Comparison of ENCODE assay signal across 30 cellular contexts in the genomic region with DNA sequence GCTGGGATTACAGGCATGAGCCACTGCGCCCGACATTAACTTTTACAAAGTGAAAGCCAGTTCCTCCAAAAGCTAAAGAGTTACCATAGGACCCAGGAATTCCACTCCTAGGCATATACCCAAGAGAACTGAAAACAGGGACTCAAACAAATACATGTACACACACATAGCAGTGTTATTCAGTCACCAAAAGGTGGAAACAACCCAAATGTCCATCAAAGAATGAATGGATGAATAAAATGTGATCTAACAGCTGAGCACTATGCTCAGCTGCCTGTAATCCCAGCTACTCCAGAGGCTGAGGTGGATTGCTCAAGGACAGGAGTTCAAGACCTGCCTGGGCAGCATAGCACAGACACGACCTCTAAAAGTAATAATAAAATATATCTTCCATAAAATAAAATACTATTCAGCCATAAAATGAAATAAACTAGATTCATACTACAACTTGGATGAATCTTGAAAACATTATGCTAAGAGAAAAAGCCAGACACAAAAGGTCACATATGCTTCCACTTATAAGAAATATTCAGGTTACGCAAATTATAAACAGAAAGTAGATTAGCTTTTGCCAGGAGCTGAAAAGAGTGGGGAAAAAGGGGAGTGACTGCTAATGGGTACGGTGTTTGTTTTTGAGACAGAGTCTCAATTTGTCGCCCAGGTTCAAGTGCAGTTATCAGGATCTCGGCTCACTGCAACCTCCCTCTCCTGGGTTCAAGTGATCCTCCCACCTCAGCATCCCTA. TPM values are rescaled to one million over a fixed set of nuclear protein-coding genes. Genes with fewer than 3 reads are reported as not detected.
DNase-seq lines count a peak whose midpoint lies in the region; ATAC-seq, FAIRE-seq and TF ChIP-seq lines count a peak whose summit lies in the region.
"Had no signal": no experiment of that assay in that cellular context is flagged by ENCODE, and none has a peak within 500 bp of the region (broad histone marks: within the 10 kb centered on the region; RNA-seq: fewer than 3 reads in every experiment).

No MANE protein-coding gene starts in this region.

- no peak for TF ChIP-seq CTCF in upper lobe of right lung (IDR thresholded peaks at IDR 0.05)

- intact Hi-C loops in upper lobe of right lung (cut with DNase I), result no loop called here
- intact Hi-C loops in cardiac septum (cut with DNase I), result no loop called here

- H3K4me3 ChIP-seq in GM23248 (no peak overlapping the region), upper lobe of right lung (no peak overlapping the region)
- H3K4me3 ChIP-seq: esophagus squamous epithelium, upper lobe of left lung had no signal

- H3K9me3 ChIP-seq in GM23248 (ENCODE audit: low read depth) (no peaks in the 10 kb centered on the region), upper lobe of right lung (no peaks in the 10 kb centered on the region)
- H3K9me3 ChIP-seq: esophagus squamous epithelium, upper lobe of left lung had no signal

- DNase-seq in GM23248 (peak; percentile 67), astrocyte of the hippocampus (ENCODE audit: low read depth, low spot score) (peak; percentile 74), fibroblast of peridontal ligament (ENCODE audit: extremely low read depth) (peak; percentile 82), upper lobe of right lung (no peak), NCI-H345 (lab: John Stamatoyannopoulos, UW) (no peak), GM12892 (ENCODE audit: insufficient read length) (no peak), cardiac septum (ENCODE audit: low spot score) (no peak)
- DNase-seq: activated B cell treated with CpG ODN at 0.5 μM for 24 hours; activated gamma-delta T cell treated with Interleukin-2 at 50 U/mL for 16 hours; activated naive CD8-positive, alpha-beta T cell treated with anti-CD3 and anti-CD28 coated beads, Interleukin-2, amount 10 ng/mL, durations not matched to agents 7 days and 5 days; activated T-cell treated with anti-CD3 and anti-CD28 coated beads, Interleukin-2, amount 50 U/mL, for 48 hours; caudate nucleus; DMS79; esophagus squamous epithelium; GF-D8; glutamatergic neuron; NCI-H1417; NCI-H2029; NCI-H446; NCI-H82; nephron progenitor cell; SIG-M5; stimulated activated CD4-positive, alpha-beta T cell treated with anti-CD3 and anti-CD28 coated beads, Interleukin-15, amount 100 ng/mL, for 24 hours; upper lobe of left lung had no signal

- WGBS in GM23248 (ENCODE audit: low coverage in 1 of 2, low lambda C conversion rate in 2 of 2, missing lambda C conversion rate in 2 of 2), 2 experiments, result 17 to 20% methylated on average over 7 of the region's 7 CpGs

- no peak overlapping the region for H3K9ac ChIP-seq in GM23248

- H3K27ac ChIP-seq in GM23248 (no peak overlapping the region), upper lobe of right lung (no peak overlapping the region)
- H3K27ac ChIP-seq: esophagus squamous epithelium, HL-60, upper lobe of left lung had no signal

- FAIRE-seq in GM12892 (lab: Jason Lieb, UNC), result no peak
- FAIRE-seq: astrocyte, H54, islet of Langerhans had no signal

- no peak overlapping the region for H2AFZ ChIP-seq in GM23248

- no peak for TF ChIP-seq POLR2A in GM12892 (IDR thresholded peaks at IDR 0.05; ENCODE audit: low read depth, low read length)

- peak; percentile 29 for ATAC-seq in upper lobe of right lung
- ATAC-seq: left lobe of liver; stimulated activated memory B cell treated with anti-CD40 and anti-IgM and Interleukin-4, amounts not matched to agents 10 μg/mL and 1 μg/mL and 100 μg/mL, for 72 hours had no signal

- H3K27me3 ChIP-seq in GM23248 (replicated peaks; ENCODE audit: insufficient read depth) (no peaks in the 10 kb centered on the region), upper lobe of right lung (no peaks in the 10 kb centered on the region)
- H3K27me3 ChIP-seq: esophagus squamous epithelium, upper lobe of left lung had no signal

- no peaks in the 10 kb centered on the region for H3K79me2 ChIP-seq in GM23248 (ENCODE audit: insufficient read depth)

- H3K4me2 ChIP-seq in GM23248 (ENCODE audit: unreplicated experiment), result peak overlapping the region; percentile 3

- H3K36me3 ChIP-seq in GM23248 (ENCODE audit: low read depth) (no peaks in the 10 kb centered on the region), upper lobe of right lung (no peaks in the 10 kb centered on the region)
- H3K36me3 ChIP-seq: esophagus squamous epithelium, upper lobe of left lung had no signal

- no peaks in the 10 kb centered on the region; the same call in 1 of the 2 replicates for H3F3A ChIP-seq in GM23248 (ENCODE audit: insufficient read depth)

- H3K9me2 ChIP-seq in GM23248 (ENCODE audit: insufficient read depth), result no peaks in the 10 kb centered on the region

- no peaks in the 10 kb centered on the region for H4K20me1 ChIP-seq in GM23248 (ENCODE audit: insufficient read depth)

- in situ Hi-C loops in GM23248 (cut with MboI), result no loop called here

- H3K4me1 ChIP-seq in GM23248 (ENCODE audit: insufficient read depth) (peaks cover 11% of the 10 kb centered on the region; the same call in 1 of the 2 replicates), upper lobe of right lung (no peaks in the 10 kb centered on the region)
- H3K4me1 ChIP-seq: upper lobe of left lung had no signal

RNA-seq across cellular contexts. Expression of a gene that starts 9.3 kb away (rescaled TPM):
- total RNA-seq in GM23248 (2014; rRNA removed; shearing (Covaris generic)), result 28.3 and 30.6 TPM in 2 replicates
- polyA plus RNA-seq in GM23248 (2016; fragmentation: Nextera tagmentation; extraction: Ambion mirVana), result 13.2 and 13.3 TPM in 2 replicates
- total RNA-seq in upper lobe of right lung (87.5 TPM), cardiac septum (74.6 TPM)
- 74.4 TPM for polyA plus RNA-seq in GM12892 (2012; ENCODE audit: missing spikeins)

Comparison
In these comparisons a context has a peak if more than half of its experiments do, and no peak if none do; other contexts are left out.
1. DNase-seq: peak in GM23248 (single experiment), astrocyte of the hippocampus (single experiment) and fibroblast of peridontal ligament (single experiment); none in upper lobe of right lung (single experiment), NCI-H345 (single experiment), GM12892 (single experiment) and cardiac septum (single experiment).